In the genomic region with DNA sequence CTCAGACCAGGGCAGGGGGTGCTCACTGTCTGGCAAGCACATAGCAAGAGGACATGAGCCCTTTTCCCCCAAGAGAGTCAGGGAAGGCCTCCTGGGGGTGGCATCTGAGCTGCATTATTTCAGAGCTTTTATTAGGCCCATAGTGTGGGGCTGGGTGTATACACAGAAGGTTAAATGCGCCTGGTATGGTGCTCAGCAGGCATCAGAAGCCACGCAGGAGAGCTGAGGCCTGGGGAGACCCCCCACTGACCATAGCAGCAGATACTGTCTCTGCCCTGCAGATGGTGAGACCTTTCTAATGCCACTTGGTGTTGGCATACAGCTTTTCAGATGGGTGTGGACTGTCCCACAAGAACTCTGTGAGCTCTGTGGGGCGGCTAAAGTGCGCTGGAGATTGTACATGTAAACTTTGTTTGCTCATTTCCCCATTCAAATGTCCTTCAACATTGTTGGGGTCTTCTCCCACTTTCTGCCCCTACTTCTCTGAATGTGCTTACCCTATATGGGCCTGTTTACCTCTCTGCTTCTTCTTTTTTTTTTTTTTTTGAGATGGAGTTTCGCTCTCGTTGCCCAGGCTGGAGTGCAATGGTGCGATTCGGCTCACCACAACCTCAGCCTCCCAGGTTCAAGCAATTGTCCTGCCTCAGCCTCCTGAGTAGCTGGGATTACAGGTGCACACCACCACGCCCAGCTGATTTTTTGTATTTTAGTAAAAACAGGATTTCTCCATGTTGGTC, we compare ENCODE assay signal across 30 cellular contexts.
"Had no signal": no experiment of that assay in that cellular context is flagged by ENCODE, and none has a peak within 500 bp of the region (broad histone marks: within the 10 kb centered on the region; RNA-seq: fewer than 3 reads in every experiment).

No MANE protein-coding gene starts in this region.

- H3K27me3 ChIP-seq: ascending aorta, breast epithelium, cardiac muscle cell, colonic mucosa, dorsolateral prefrontal cortex, esophagus muscularis mucosa, foreskin keratinocyte, gastrocnemius medialis, heart left ventricle had no signal

- ATAC-seq: activated naive CD4-positive, alpha-beta T cell treated with anti-CD3 and anti-CD28 coated beads, Interleukin-2, amount 50 U/mL, for 72 hours; activated T-cell treated with anti-CD3 and anti-CD28 coated beads, Interleukin-2, amount 50 U/mL, for 72 hours; effector memory CD8-positive, alpha-beta T cell; gastrocnemius medialis; heart left ventricle had no signal

- H3K36me3 ChIP-seq: ascending aorta, breast epithelium, cardiac muscle cell, colonic mucosa, esophagus muscularis mucosa, gastrocnemius medialis, heart left ventricle had no signal

- DNase-seq: activated CD4-positive, alpha-beta memory T cell treated with anti-CD3 and anti-CD28 coated beads, Interleukin-2, amount 10 ng/mL, durations not matched to agents 7 days and 5 days; activated CD4-positive, alpha-beta T cell treated with anti-CD3 and anti-CD28 coated beads for 1 hour; activated CD4-positive, alpha-beta T cell treated with anti-CD3 and anti-CD28 coated beads for 4 hours; activated CD4-positive, alpha-beta T cell treated with anti-CD3 and anti-CD28 coated beads, Interleukin-2, amount 10 ng/mL, durations not matched to agents 7 days and 5 days; activated CD4-positive, alpha-beta T cell treated with anti-CD3 and anti-CD28 coated beads, Interleukin-2, amount 50 U/mL, for 4 hours; activated CD8-positive, alpha-beta memory T cell treated with anti-CD3 and anti-CD28 coated beads, Interleukin-2, amount 50 U/mL, for 48 hours; activated gamma-delta T cell; activated naive CD4-positive, alpha-beta T cell; activated naive CD4-positive, alpha-beta T cell treated with anti-CD3 and anti-CD28 coated beads, Interleukin-2, amount 10 ng/mL, durations not matched to agents 7 days and 5 days; activated naive CD8-positive, alpha-beta T cell treated with anti-CD3 and anti-CD28 coated beads, Interleukin-2, amount 10 ng/mL, durations not matched to agents 7 days and 5 days; activated T-cell treated with anti-CD3 and anti-CD28 coated beads for 4 hours; activated T-cell treated with anti-CD3 and anti-CD28 coated beads, Interleukin-2, amount 50 U/mL, for 24 hours; activated T-cell treated with anti-CD3 and anti-CD28 coated beads, Interleukin-2, amount 50 U/mL, for 72 hours; central memory CD4-positive, alpha-beta T cell; cerebellar nuclear complex; colonic mucosa; dorsolateral prefrontal cortex; effector CD4-positive, alpha-beta T cell; effector memory CD8-positive, alpha-beta T cell; erythroblast; gastrocnemius medialis; glutamatergic neuron; heart left ventricle; T-helper 2 cell had no signal

- H3K27ac ChIP-seq: ascending aorta, breast epithelium, cardiac muscle cell, colonic mucosa, dorsolateral prefrontal cortex, esophagus muscularis mucosa, foreskin keratinocyte, gastrocnemius medialis, heart left ventricle had no signal

- H3K4me3 ChIP-seq: ascending aorta, breast epithelium, cardiac muscle cell, colonic mucosa, dorsolateral prefrontal cortex, esophagus muscularis mucosa, gastrocnemius medialis, heart left ventricle had no signal

- H3K9me3 ChIP-seq: ascending aorta, breast epithelium, colonic mucosa, esophagus muscularis mucosa, gastrocnemius medialis, heart left ventricle had no signal

- H3K4me1 ChIP-seq: colonic mucosa, foreskin keratinocyte had no signal
